In the genomic region with DNA sequence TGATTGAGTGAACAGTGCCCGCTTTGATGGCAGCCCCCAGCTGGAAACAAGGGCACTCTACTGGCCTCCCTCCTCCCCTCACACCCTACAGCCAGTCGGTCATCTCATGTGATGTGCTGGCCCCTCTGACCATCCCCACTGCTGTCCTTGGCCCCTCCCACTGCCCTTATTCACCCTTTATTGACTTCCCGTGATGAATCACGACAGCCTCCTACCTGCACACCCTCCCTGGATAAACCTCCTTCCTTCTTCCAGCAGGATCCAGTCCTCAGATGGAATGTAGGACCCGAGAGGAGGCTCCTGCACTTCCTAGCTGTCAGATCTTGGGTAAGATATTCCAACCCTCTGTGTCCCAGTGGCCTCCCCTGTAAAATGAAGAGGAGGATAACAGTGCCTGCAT, we compare ENCODE assay signal across 1 cellular context.
TF ChIP-seq lines count a peak whose summit lies in the region.

No MANE protein-coding gene starts in this region.

TF ChIP-seq in HepG2, 621 proteins besides CTCF, POLR2A, EP300 and RAD21:
- TF ChIP-seq, protein P1, sequence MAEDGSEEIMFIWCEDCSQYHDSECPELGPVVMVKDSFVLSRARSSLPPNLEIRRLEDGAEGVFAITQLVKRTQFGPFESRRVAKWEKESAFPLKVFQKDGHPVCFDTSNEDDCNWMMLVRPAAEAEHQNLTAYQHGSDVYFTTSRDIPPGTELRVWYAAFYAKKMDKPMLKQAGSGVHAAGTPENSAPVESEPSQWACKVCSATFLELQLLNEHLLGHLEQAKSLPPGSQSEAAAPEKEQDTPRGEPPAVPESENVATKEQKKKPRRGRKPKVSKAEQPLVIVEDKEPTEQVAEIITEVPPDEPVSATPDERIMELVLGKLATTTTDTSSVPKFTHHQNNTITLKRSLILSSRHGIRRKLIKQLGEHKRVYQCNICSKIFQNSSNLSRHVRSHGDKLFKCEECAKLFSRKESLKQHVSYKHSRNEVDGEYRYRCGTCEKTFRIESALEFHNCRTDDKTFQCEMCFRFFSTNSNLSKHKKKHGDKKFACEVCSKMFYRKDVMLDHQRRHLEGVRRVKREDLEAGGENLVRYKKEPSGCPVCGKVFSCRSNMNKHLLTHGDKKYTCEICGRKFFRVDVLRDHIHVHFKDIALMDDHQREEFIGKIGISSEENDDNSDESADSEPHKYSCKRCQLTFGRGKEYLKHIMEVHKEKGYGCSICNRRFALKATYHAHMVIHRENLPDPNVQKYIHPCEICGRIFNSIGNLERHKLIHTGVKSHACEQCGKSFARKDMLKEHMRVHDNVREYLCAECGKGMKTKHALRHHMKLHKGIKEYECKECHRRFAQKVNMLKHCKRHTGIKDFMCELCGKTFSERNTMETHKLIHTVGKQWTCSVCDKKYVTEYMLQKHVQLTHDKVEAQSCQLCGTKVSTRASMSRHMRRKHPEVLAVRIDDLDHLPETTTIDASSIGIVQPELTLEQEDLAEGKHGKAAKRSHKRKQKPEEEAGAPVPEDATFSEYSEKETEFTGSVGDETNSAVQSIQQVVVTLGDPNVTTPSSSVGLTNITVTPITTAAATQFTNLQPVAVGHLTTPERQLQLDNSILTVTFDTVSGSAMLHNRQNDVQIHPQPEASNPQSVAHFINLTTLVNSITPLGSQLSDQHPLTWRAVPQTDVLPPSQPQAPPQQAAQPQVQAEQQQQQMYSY (CRISPR knock-in tag; IDR thresholded peaks at IDR 0.05), result no peak
- peak; percentile 58; the same call in 1 of the 2 replicates for TF ChIP-seq FOSL2 (CRISPR knock-in tag; IDR thresholded peaks at IDR 0.05)
- TF ChIP-seq ZNF3 (CRISPR knock-in tag; IDR thresholded peaks at IDR 0.05), result no peak
- no peak for TF ChIP-seq ZNF619 (CRISPR knock-in tag; IDR thresholded peaks at IDR 0.05)
- TF ChIP-seq RARA (CRISPR knock-in tag; IDR thresholded peaks at IDR 0.05), result 0 out of 2 replicates have a peak, but pooled peaks have one; percentile 9
- no peak for TF ChIP-seq CREB3 (CRISPR knock-in tag; IDR thresholded peaks at IDR 0.05)
- no peak for TF ChIP-seq ZNF570 (CRISPR knock-in tag; IDR thresholded peaks at IDR 0.05; ENCODE audit: borderline replicate concordance)
- 0 out of 2 replicates have a peak, but pooled peaks have one; percentile 26 for TF ChIP-seq POGZ (CRISPR knock-in tag; IDR thresholded peaks at IDR 0.05)
- no peak for TF ChIP-seq ZC3H4 (CRISPR knock-in tag; IDR thresholded peaks at IDR 0.05; ENCODE audit: borderline replicate concordance)
- TF ChIP-seq ZBTB34 (CRISPR knock-in tag; IDR thresholded peaks at IDR 0.05), result no peak
- TF ChIP-seq NAIF1 (CRISPR knock-in tag; IDR thresholded peaks at IDR 0.05; ENCODE audit: borderline replicate concordance), result no peak
- TF ChIP-seq, protein P2, sequence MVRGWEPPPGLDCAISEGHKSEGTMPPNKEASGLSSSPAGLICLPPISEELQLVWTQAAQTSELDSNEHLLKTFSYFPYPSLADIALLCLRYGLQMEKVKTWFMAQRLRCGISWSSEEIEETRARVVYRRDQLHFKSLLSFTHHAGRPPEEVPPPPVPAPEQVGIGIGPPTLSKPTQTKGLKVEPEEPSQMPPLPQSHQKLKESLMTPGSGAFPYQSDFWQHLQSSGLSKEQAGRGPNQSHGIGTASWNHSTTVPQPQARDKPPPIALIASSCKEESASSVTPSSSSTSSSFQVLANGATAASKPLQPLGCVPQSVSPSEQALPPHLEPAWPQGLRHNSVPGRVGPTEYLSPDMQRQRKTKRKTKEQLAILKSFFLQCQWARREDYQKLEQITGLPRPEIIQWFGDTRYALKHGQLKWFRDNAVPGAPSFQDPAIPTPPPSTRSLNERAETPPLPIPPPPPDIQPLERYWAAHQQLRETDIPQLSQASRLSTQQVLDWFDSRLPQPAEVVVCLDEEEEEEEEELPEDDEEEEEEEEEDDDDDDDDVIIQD (CRISPR knock-in tag; IDR thresholded peaks at IDR 0.05; ENCODE audit: low read depth), result peak; percentile 87; the same call in 1 of the 2 replicates
- no peak for TF ChIP-seq NR3C1 (CRISPR knock-in tag; IDR thresholded peaks at IDR 0.05)
- no peak for TF ChIP-seq MLXIP (CRISPR knock-in tag; IDR thresholded peaks at IDR 0.05; ENCODE audit: borderline replicate concordance)
- no peak for TF ChIP-seq MXD4 (CRISPR knock-in tag; IDR thresholded peaks at IDR 0.05)
- no peak for TF ChIP-seq RNF2 (conservative IDR thresholded peaks at IDR 0.05; ENCODE audit: low read depth)
- no peak for TF ChIP-seq GFI1 (CRISPR knock-in tag; IDR thresholded peaks at IDR 0.05; ENCODE audit: borderline replicate concordance)
- TF ChIP-seq FOXA1 (IDR thresholded peaks at IDR 0.05), result no peak
- no peak for TF ChIP-seq FOXA1 (CRISPR knock-in tag; IDR thresholded peaks at IDR 0.05)
- no peak for TF ChIP-seq BCL3 (CRISPR knock-in tag; IDR thresholded peaks at IDR 0.05)
- no peak for TF ChIP-seq SPEN (CRISPR knock-in tag; IDR thresholded peaks at IDR 0.05; ENCODE audit: low read depth)
- TF ChIP-seq SIX4 (CRISPR knock-in tag; IDR thresholded peaks at IDR 0.05), result no peak
- no peak for TF ChIP-seq ZNF773 (CRISPR knock-in tag; IDR thresholded peaks at IDR 0.05; ENCODE audit: borderline replicate concordance)
